Comparison of ENCODE assay signal across 1 cellular context in genomic region chr16:10355589-10355988, GRCh38.
TF ChIP-seq lines count a peak whose summit lies in the region.

No MANE protein-coding gene starts in this region.

TF ChIP-seq in IMR-90, 13 proteins besides CTCF, POLR2A, EP300 and RAD21:
- TF ChIP-seq NFE2L2 (IDR thresholded peaks at IDR 0.05; ENCODE audit: low read depth, low read length), result no peak
- TF ChIP-seq SMC3 (IDR thresholded peaks at IDR 0.05; ENCODE audit: low read depth, low read length), result no peak
- TF ChIP-seq MXI1 (IDR thresholded peaks at IDR 0.05; ENCODE audit: borderline replicate concordance, low read depth, low read length), result no peak
- TF ChIP-seq CEBPB (IDR thresholded peaks at IDR 0.05; ENCODE audit: low read depth, low read length), result no peak
- no peak for TF ChIP-seq MAZ (IDR thresholded peaks at IDR 0.05; ENCODE audit: borderline replicate concordance, low read depth, low read length)
- TF ChIP-seq RCOR1 (IDR thresholded peaks at IDR 0.05; ENCODE audit: insufficient replicate concordance, low read length), result no peak
- no peak for TF ChIP-seq BHLHE40 (IDR thresholded peaks at IDR 0.05; ENCODE audit: low read depth, low read length)
